ENCODE assay signal across 16 cellular contexts in the genomic region with DNA sequence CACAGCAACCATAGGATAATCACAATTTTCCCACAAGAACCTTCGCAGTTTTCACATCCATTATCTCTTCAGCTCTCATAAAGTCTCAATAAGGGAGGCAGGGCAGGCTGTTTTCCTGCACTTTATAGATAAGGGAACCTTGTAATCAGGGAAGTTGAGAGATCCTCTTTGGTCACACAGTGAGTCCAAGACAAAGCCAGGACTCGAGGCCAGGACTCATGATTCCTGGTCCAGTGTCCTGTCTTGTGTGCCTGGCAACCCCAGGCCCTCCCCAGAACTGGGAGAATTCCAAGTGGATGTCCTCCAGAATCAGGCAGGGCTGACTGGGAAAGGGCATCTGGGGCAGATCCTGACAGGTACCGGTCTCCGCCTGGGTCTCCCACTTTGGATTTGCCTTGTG. TPM values are rescaled to one million over a fixed set of nuclear protein-coding genes. Genes with fewer than 3 reads are reported as not detected.
"Had no signal": no experiment of that assay in that cellular context is flagged by ENCODE, and none has a peak within 500 bp of the region (broad histone marks: within the 10 kb centered on the region; RNA-seq: fewer than 3 reads in every experiment).

No MANE protein-coding gene starts in this region.

- H3K36me3 Mint-ChIP-seq: activated naive CD8-positive, alpha-beta T cell treated with anti-CD3 and anti-CD28 coated beads, Interleukin-2, amount 10 ng/mL, durations not matched to agents 7 days and 5 days had no signal

- H3K9me3 ChIP-seq: breast epithelium, neutrophil had no signal

- H3K27ac ChIP-seq: breast epithelium, neutrophil, VCaP had no signal

- ATAC-seq: activated CD8-positive, alpha-beta T cell treated with anti-CD3 and anti-CD28 coated beads for 36 hours; activated T-cell treated with anti-CD3 and anti-CD28 coated beads, Interleukin-2, amount 50 U/mL, for 72 hours had no signal

- H3K27me3 Mint-ChIP-seq: activated CD8-positive, alpha-beta T cell treated with anti-CD3 and anti-CD28 coated beads for 36 hours; activated naive CD8-positive, alpha-beta T cell treated with anti-CD3 and anti-CD28 coated beads, Interleukin-2, amount 10 ng/mL, durations not matched to agents 7 days and 5 days had no signal

- FAIRE-seq: colon, kidney had no signal

- H3K4me1 ChIP-seq: breast epithelium had no signal

- H3K9me3 Mint-ChIP-seq: activated CD8-positive, alpha-beta T cell treated with anti-CD3 and anti-CD28 coated beads for 36 hours; activated naive CD8-positive, alpha-beta T cell treated with anti-CD3 and anti-CD28 coated beads, Interleukin-2, amount 10 ng/mL, durations not matched to agents 7 days and 5 days; activated T-cell treated with anti-CD3 and anti-CD28 coated beads, Interleukin-2, amount 50 U/mL, for 72 hours; T-helper 2 cell treated with Interferon-gamma antibody and Interleukin-4, amounts not matched to agents 5 μg/mL and 100 μg/mL, for 36 hours had no signal

- DNase-seq: activated CD8-positive, alpha-beta memory T cell treated with anti-CD3 and anti-CD28 coated beads, Interleukin-2, amount 50 U/mL, for 4 hours; activated CD8-positive, alpha-beta T cell treated with anti-CD3 and anti-CD28 coated beads for 36 hours; activated naive CD8-positive, alpha-beta T cell treated with anti-CD3 and anti-CD28 coated beads, Interleukin-2, amount 10 ng/mL, durations not matched to agents 7 days and 5 days; activated T-cell treated with anti-CD3 and anti-CD28 coated beads, Interleukin-2, amount 50 U/mL, for 72 hours; anterior cingulate cortex; foreskin melanocyte; kidney; stimulated activated CD4-positive, alpha-beta T cell treated with anti-CD3 and anti-CD28 coated beads, Interleukin-1b, Interleukin-23, amount 100 ng/mL, for 48 hours; stimulated activated naive CD4-positive, alpha-beta T cell; trophoblast cell had no signal

- H3K36me3 ChIP-seq: breast epithelium, neutrophil had no signal

- H3K27ac Mint-ChIP-seq: activated CD8-positive, alpha-beta T cell treated with anti-CD3 and anti-CD28 coated beads for 36 hours; activated naive CD8-positive, alpha-beta T cell treated with anti-CD3 and anti-CD28 coated beads, Interleukin-2, amount 10 ng/mL, durations not matched to agents 7 days and 5 days; activated T-cell treated with anti-CD3 and anti-CD28 coated beads, Interleukin-2, amount 50 U/mL, for 72 hours; T-helper 2 cell treated with Interferon-gamma antibody and Interleukin-4, amounts not matched to agents 5 μg/mL and 100 μg/mL, for 36 hours had no signal

- H3K27me3 ChIP-seq: breast epithelium, neutrophil had no signal

- H3K4me3 ChIP-seq: breast epithelium had no signal

- H3K4me3 Mint-ChIP-seq: activated CD8-positive, alpha-beta T cell treated with anti-CD3 and anti-CD28 coated beads for 36 hours; activated naive CD8-positive, alpha-beta T cell treated with anti-CD3 and anti-CD28 coated beads, Interleukin-2, amount 10 ng/mL, durations not matched to agents 7 days and 5 days; activated T-cell treated with anti-CD3 and anti-CD28 coated beads, Interleukin-2, amount 50 U/mL, for 72 hours; T-helper 2 cell treated with Interferon-gamma antibody and Interleukin-4, amounts not matched to agents 5 μg/mL and 100 μg/mL, for 36 hours had no signal

RNA-seq across cellular contexts. Expression of a gene that starts 31.4 kb away (rescaled TPM):
- total RNA-seq: activated CD8-positive, alpha-beta T cell treated with anti-CD3 and anti-CD28 coated beads for 36 hours; activated naive CD8-positive, alpha-beta T cell treated with anti-CD3 and anti-CD28 coated beads, Interleukin-2, amount 10 ng/mL, durations not matched to agents 7 days and 5 days; activated T-cell treated with anti-CD3 and anti-CD28 coated beads, Interleukin-2, amount 50 U/mL, for 72 hours; breast epithelium; kidney; lower leg skin had no signal
